Comparison of ENCODE assay signal across 17 cellular contexts in genomic region chr12:114742363-114742762, GRCh38.
"Had no signal": no experiment of that assay in that cellular context is flagged by ENCODE, and none has a peak within 500 bp of the region (broad histone marks: within the 10 kb centered on the region; RNA-seq: fewer than 3 reads in every experiment).

No MANE protein-coding gene starts in this region.

- H3K36me3 ChIP-seq: colonic mucosa, esophagus squamous epithelium, right lobe of liver, tibial artery, upper lobe of right lung, vagina had no signal

- ATAC-seq: left colon; natural killer cell; psoas muscle; right lobe of liver; stimulated activated effector memory CD8-positive, alpha-beta T cell treated with anti-CD3 and anti-CD28 coated beads, Interleukin-12 subunit alpha, Interleukin-12 subunit beta, amount 100 ng/mL, for 72 hours; upper lobe of right lung had no signal

- H3K27me3 ChIP-seq: colonic mucosa, right lobe of liver, upper lobe of right lung, vagina had no signal

- H3K9me3 ChIP-seq: colonic mucosa, esophagus squamous epithelium, psoas muscle, right lobe of liver, tibial artery, upper lobe of right lung, vagina had no signal

- H3K36me3 Mint-ChIP-seq: natural killer cell; stimulated activated effector memory CD8-positive, alpha-beta T cell treated with anti-CD3 and anti-CD28 coated beads, Interleukin-12 subunit alpha, Interleukin-12 subunit beta, amount 100 ng/mL, for 72 hours had no signal

- H3K27ac ChIP-seq: colonic mucosa, esophagus squamous epithelium, parathyroid adenoma, psoas muscle, right lobe of liver, tibial artery, upper lobe of right lung, vagina had no signal

- DNase-seq: colonic mucosa; dermis blood vessel endothelial cell; esophagus squamous epithelium; foreskin fibroblast; left colon; natural killer cell; psoas muscle; retina; right lobe of liver; stimulated activated CD4-positive, alpha-beta T cell treated with anti-CD3 and anti-CD28 coated beads, Interleukin-4, amount 100 ng/mL, for 1 hour; stimulated activated CD8-positive, alpha-beta memory T cell treated with anti-CD3 and anti-CD28 coated beads, Interleukin-4, amount 100 ng/mL, for 48 hours; tibial artery; upper lobe of right lung had no signal

- H3K9ac ChIP-seq: parathyroid adenoma had no signal

- H3K9me3 Mint-ChIP-seq: natural killer cell; stimulated activated naive CD8-positive, alpha-beta T cell treated with anti-CD3 and anti-CD28 coated beads, Interleukin-15, Interleukin-2, amounts not matched to agents 100 ng/mL and 50 ng/mL, for 24 hours had no signal

- H3K27ac Mint-ChIP-seq: natural killer cell; stimulated activated effector memory CD8-positive, alpha-beta T cell treated with anti-CD3 and anti-CD28 coated beads, Interleukin-12 subunit alpha, Interleukin-12 subunit beta, amount 100 ng/mL, for 72 hours; stimulated activated naive CD8-positive, alpha-beta T cell treated with anti-CD3 and anti-CD28 coated beads, Interleukin-15, Interleukin-2, amounts not matched to agents 100 ng/mL and 50 ng/mL, for 24 hours had no signal

- H3K4me1 Mint-ChIP-seq: natural killer cell; stimulated activated effector memory CD8-positive, alpha-beta T cell treated with anti-CD3 and anti-CD28 coated beads, Interleukin-12 subunit alpha, Interleukin-12 subunit beta, amount 100 ng/mL, for 72 hours had no signal

- H3K4me1 ChIP-seq: colonic mucosa, parathyroid adenoma, psoas muscle, tibial artery, upper lobe of right lung had no signal

- H3K4me3 ChIP-seq: colonic mucosa, esophagus squamous epithelium, psoas muscle, right lobe of liver, tibial artery, upper lobe of right lung, vagina had no signal

- H3K4me3 Mint-ChIP-seq: natural killer cell; stimulated activated effector memory CD8-positive, alpha-beta T cell treated with anti-CD3 and anti-CD28 coated beads, Interleukin-12 subunit alpha, Interleukin-12 subunit beta, amount 100 ng/mL, for 72 hours; stimulated activated naive CD8-positive, alpha-beta T cell treated with anti-CD3 and anti-CD28 coated beads, Interleukin-15, Interleukin-2, amounts not matched to agents 100 ng/mL and 50 ng/mL, for 24 hours had no signal

- H2AFZ ChIP-seq: parathyroid adenoma had no signal
